ENCODE assay signal across 8 cellular contexts in genomic region chr6:108848116-108848868, GRCh38. TPM values are rescaled to one million over a fixed set of nuclear protein-coding genes. Genes with fewer than 3 reads are reported as not detected.
DNase-seq lines count a peak whose midpoint lies in the region; ATAC-seq and TF ChIP-seq lines count a peak whose summit lies in the region.

A gene with protein sequence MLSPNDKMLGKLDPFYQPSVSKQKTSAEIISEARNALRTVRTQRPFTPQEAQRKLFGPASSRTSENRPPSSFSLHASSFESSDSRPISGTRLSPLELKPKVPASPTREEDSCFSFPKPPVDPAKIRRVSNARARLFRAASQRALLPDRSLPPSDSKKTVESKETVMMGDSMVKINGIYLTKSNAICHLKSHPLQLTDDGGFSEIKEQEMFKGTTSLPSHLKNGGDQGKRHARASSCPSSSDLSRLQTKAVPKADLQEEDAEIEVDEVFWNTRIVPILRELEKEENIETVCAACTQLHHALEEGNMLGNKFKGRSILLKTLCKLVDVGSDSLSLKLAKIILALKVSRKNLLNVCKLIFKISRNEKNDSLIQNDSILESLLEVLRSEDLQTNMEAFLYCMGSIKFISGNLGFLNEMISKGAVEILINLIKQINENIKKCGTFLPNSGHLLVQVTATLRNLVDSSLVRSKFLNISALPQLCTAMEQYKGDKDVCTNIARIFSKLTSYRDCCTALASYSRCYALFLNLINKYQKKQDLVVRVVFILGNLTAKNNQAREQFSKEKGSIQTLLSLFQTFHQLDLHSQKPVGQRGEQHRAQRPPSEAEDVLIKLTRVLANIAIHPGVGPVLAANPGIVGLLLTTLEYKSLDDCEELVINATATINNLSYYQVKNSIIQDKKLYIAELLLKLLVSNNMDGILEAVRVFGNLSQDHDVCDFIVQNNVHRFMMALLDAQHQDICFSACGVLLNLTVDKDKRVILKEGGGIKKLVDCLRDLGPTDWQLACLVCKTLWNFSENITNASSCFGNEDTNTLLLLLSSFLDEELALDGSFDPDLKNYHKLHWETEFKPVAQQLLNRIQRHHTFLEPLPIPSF (plus strand): TSS chr6:108848422. CDS start chr6:108854268, 5,846 bp downstream.

- H3K4me3 ChIP-seq in AG04450 (ENCODE audit: low read depth, low read length), result peak within 1 kb of the TSS; percentile 81

- H3K27me3 ChIP-seq in AG04450 (ENCODE audit: control insufficient read depth, insufficient read depth, low read length), result no peaks in the 10 kb centered on the region

- CTCF ChIA-PET in AG04450 (lab: Charles Lee), result interaction anchor here (0.7 to 2.3 kb wide), 3 partner anchors 12 to 306 kb away, joined by 3 to 7 read pairs (median 7); no protein-coding TSS in a partner anchor

- peak within 1 kb of the TSS; percentile 87 for H3K4me3 Mint-ChIP-seq in central memory CD8-positive, alpha-beta T cell

- DNase-seq in AG04450 (ENCODE audit: low read depth, low spot score), result peak; percentile 44
- DNase-seq in NCI-H226, result peak; percentile 78
- peak; percentile 73 for DNase-seq in activated CD4-positive, CD25-positive, alpha-beta regulatory T cell treated with anti-CD3 and anti-CD28 coated beads, Interleukin-2, amount 50 U/mL, for 16 hours (ENCODE audit: low read depth, low spot score)
- peak; percentile 80 to 83 for DNase-seq in central memory CD8-positive, alpha-beta T cell (ENCODE audit: low spot score in 2 of 2)
- peak; percentile 96 for DNase-seq in islet precursor cell
- peak; percentile 86 for DNase-seq in stimulated activated CD4-positive, alpha-beta T cell treated with anti-CD3 and anti-CD28 coated beads, Interleukin-12 subunit alpha, Interleukin-12 subunit beta, amount 100 ng/mL, for 4 hours

- H3K27ac Mint-ChIP-seq in central memory CD8-positive, alpha-beta T cell (ENCODE audit: low read depth), result peak within 1 kb of the TSS; percentile 49

- ATAC-seq in GM18907 (IDR thresholded peaks at IDR 0.05; ENCODE audit: unreplicated experiment), result peak; percentile 95
- ATAC-seq in HG03159 (IDR thresholded peaks at IDR 0.05; ENCODE audit: unreplicated experiment), result peak; percentile 94
- ATAC-seq in central memory CD8-positive, alpha-beta T cell (replicated peaks; ENCODE audit: extremely low read depth, poor library complexity, severe bottlenecking), result peak; percentile 90

- H3K4me1 Mint-ChIP-seq in central memory CD8-positive, alpha-beta T cell, result peaks cover 20% of the 10 kb centered on the region

- H3K9me3 ChIP-seq in AG04450 (ENCODE audit: control insufficient read depth, insufficient read depth, low read length), result no peaks in the 10 kb centered on the region; the same call in 1 of the 2 replicates

- no peak for TF ChIP-seq CTCF in AG04450 (IDR thresholded peaks at IDR 0.05; ENCODE audit: low read depth, low read length)

- POLR2A ChIA-PET in AG04450 (lab: Yijun Ruan, JAX), result interaction anchor here (0.6 to 1.1 kb wide), 4 partner anchors 246 to 507 kb away, joined by 3 to 8 read pairs (median 4); partner anchors contain the start of genes FOXO3 and SESN1

- H3K27me3 Mint-ChIP-seq in central memory CD8-positive, alpha-beta T cell, result no peaks in the 10 kb centered on the region

- H3K9me3 Mint-ChIP-seq in central memory CD8-positive, alpha-beta T cell, result no peaks in the 10 kb centered on the region

- peaks cover 7% of the 10 kb centered on the region for H3K36me3 Mint-ChIP-seq in central memory CD8-positive, alpha-beta T cell (ENCODE audit: insufficient read depth)

- H3K27ac ChIP-seq in AG04450 (ENCODE audit: low read depth, low read length), result no peak within 1 kb of the TSS

RNA-seq across cellular contexts. Expression of the gene that starts here (rescaled TPM):
- polyA plus RNA-seq in AG04450 (2011; rRNA removed), result 4.2 and 5.1 TPM in 2 replicates
- polyA minus RNA-seq in AG04450 (2011; rRNA and poly(A)+ RNA removed), result 3.4 and 3.8 TPM in 2 replicates

Comparison
In these comparisons a context has a peak if more than half of its experiments do, and no peak if none do; other contexts are left out.
1. DNase-seq: peak in every context shown above with its lines; median percentile 96 in islet precursor cell; 86 in stimulated activated CD4-positive, alpha-beta T cell treated with anti-CD3 and anti-CD28 coated beads, Interleukin-12 subunit alpha, Interleukin-12 subunit beta, amount 100 ng/mL, for 4 hours; 82 in central memory CD8-positive, alpha-beta T cell; 78 in NCI-H226; 73 in activated CD4-positive, CD25-positive, alpha-beta regulatory T cell treated with anti-CD3 and anti-CD28 coated beads, Interleukin-2, amount 50 U/mL, for 16 hours; 44 in AG04450.